ENCODE assay signal across 13 cellular contexts in the genomic region with DNA sequence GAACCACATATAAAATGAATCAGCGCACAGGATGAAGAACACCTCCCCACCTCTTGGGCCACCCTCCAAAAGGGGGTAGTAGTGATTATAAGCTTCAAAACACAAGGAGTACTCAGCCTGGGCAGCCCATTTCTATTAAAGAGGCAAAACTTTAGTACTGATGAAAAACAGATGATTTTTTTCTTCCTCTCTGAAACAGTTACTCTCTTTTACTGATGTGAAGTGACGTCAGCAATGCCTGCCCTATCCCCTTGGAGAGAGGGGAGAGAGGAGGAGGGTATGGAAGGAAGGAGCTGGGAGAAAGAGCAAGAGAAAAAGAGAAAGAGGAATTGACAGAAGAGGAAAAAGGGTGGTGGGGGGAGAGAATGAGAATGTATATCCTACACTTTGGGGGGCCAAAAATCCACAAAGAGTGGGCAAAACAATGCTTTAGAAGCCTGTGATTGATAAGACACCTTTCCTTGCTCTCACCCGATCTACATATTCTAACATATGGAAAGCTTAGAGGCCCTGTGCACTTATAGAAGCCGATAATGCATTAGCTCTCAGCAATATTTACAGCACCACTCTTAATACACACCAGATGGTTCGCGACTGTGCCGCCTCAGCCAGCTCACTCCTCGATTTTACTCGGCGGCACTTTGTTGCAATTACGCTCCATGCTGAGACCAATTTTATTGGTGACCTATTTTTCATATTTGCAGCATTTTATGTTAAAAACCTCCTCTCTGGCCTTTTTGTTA. TPM values are rescaled to one million over a fixed set of nuclear protein-coding genes. Genes with fewer than 3 reads are reported as not detected.
DNase-seq lines count a peak whose midpoint lies in the region; ATAC-seq and TF ChIP-seq lines count a peak whose summit lies in the region.
"Had no signal": no experiment of that assay in that cellular context is flagged by ENCODE, and none has a peak within 500 bp of the region (broad histone marks: within the 10 kb centered on the region; RNA-seq: fewer than 3 reads in every experiment).

No MANE protein-coding gene starts in this region.

- TF ChIP-seq CTCF in lower leg skin (IDR thresholded peaks at IDR 0.05), result no peak

- TF ChIP-seq POLR2A in lower leg skin (IDR thresholded peaks at IDR 0.05), result no peak

- no peak overlapping the region for H2AFZ ChIP-seq in neuron (ENCODE audit: low read depth, low read length)

- peaks cover 100% of the 10 kb centered on the region for H3K27me3 ChIP-seq in ectodermal cell (ENCODE audit: control insufficient read depth, insufficient read depth, low read length, poor library complexity, severe bottlenecking)
- no peaks in the 10 kb centered on the region for H3K27me3 ChIP-seq in neuron (ENCODE audit: insufficient read depth, low read length)

- in situ Hi-C loops in G401 (cut with HindIII; ENCODE audit: low sequenced_read_pairs), result loop anchor here (25.0 kb wide), 1 partner anchor 286 kb away; no protein-coding TSS in a partner anchor

- H3K9me3 ChIP-seq in ectodermal cell (ENCODE audit: control insufficient read depth, low read length), result no peaks in the 10 kb centered on the region
- no peaks in the 10 kb centered on the region for H3K9me3 ChIP-seq in neuron (ENCODE audit: low read length)
- H3K9me3 ChIP-seq: sigmoid colon had no signal

- 4% methylated on average over 10 to 11 of the region's 11 CpGs for WGBS in ectodermal cell, 2 experiments
- 22 to 23% methylated on average over 11 of the region's 11 CpGs for WGBS in lower leg skin, 2 donors

- H3K36me3 ChIP-seq in ectodermal cell (ENCODE audit: control insufficient read depth, insufficient read depth, low read length) (no peaks in the 10 kb centered on the region), neuron (ENCODE audit: insufficient read depth, low read length) (peaks cover 6% of the 10 kb centered on the region)
- H3K36me3 ChIP-seq: sigmoid colon had no signal

- H3K4me1 ChIP-seq in ectodermal cell (ENCODE audit: control insufficient read depth, insufficient read depth, low read length) (peaks cover 56% of the 10 kb centered on the region), neuron (ENCODE audit: insufficient read depth, low read length) (peaks cover 68% of the 10 kb centered on the region)

- peak overlapping the region; percentile 61 for H3K27ac ChIP-seq in ectodermal cell (ENCODE audit: insufficient read depth, low read depth, low read length, poor library complexity, severe bottlenecking)

- peak overlapping the region; percentile 17 for H3K4me3 ChIP-seq in ectodermal cell (ENCODE audit: insufficient read depth, low read depth, low read length)
- peak overlapping the region; percentile 93 for H3K4me3 ChIP-seq in neuron (ENCODE audit: low read length)
- H3K4me3 ChIP-seq in lower leg skin (ENCODE audit: low read depth, poor library complexity, severe bottlenecking), result no peak overlapping the region
- H3K4me3 ChIP-seq: sigmoid colon had no signal

- intact Hi-C loops in lower leg skin (cut with DNase I; ENCODE audit: low total_unique reads), result no loop called here

- no peak for ATAC-seq in GM21515 (IDR thresholded peaks at IDR 0.05; ENCODE audit: unreplicated experiment)
- ATAC-seq: activated T-cell treated with anti-CD3 and anti-CD28 coated beads, Interleukin-2, amount 50 U/mL, for 4 hours; PC-3 had no signal

- peak; percentile 82 for DNase-seq in G401 (ENCODE audit: low spot score)
- peak; percentile 25 for DNase-seq in NCI-H2171 (lab: John Stamatoyannopoulos, UW)
- DNase-seq in lower leg skin (ENCODE audit: low spot score in 2 of 2), result no peak
- no peak for DNase-seq in hypothalamus (lab: John Stamatoyannopoulos, UW)
- DNase-seq in activated CD4-positive, alpha-beta T cell treated with anti-CD3 and anti-CD28 coated beads for 48 hours, result no peak
- DNase-seq: activated T-cell treated with anti-CD3 and anti-CD28 coated beads, Interleukin-2, amount 50 U/mL, for 4 hours; foreskin melanocyte; PC-3; sigmoid colon; T-helper 9 cell had no signal

RNA-seq across cellular contexts. Expression of a gene that starts 18.6 kb away (rescaled TPM):
- 175 and 199 TPM in 2 replicates for total RNA-seq in G401 (2014; rRNA removed; shearing (Covaris generic))
- polyA plus RNA-seq in ectodermal cell (2013, experiment 1 of 4), result 140 TPM
- polyA plus RNA-seq in ectodermal cell (2013, experiment 2 of 4), result 135 TPM
- 150 TPM for polyA plus RNA-seq in ectodermal cell (2013, experiment 3 of 4)
- 188 TPM for polyA plus RNA-seq in ectodermal cell (2013, experiment 4 of 4)
- total RNA-seq in lower leg skin, result 1 to 10 TPM in 3 of 4 donors, under 1 TPM in 1; 0.72 to 5.9 (median 2.7) TPM

RNA-seq across cellular contexts. Expression of a gene that starts 20.6 kb away (rescaled TPM):
- total RNA-seq in G401 (2014; rRNA removed; shearing (Covaris generic)), result 20.8 and 23.0 TPM in 2 replicates
- polyA plus RNA-seq in ectodermal cell (2013, experiment 1 of 4), result 17.0 TPM
- 18.7 TPM for polyA plus RNA-seq in ectodermal cell (2013, experiment 2 of 4)
- 13.3 TPM for polyA plus RNA-seq in ectodermal cell (2013, experiment 3 of 4)
- 19.5 TPM for polyA plus RNA-seq in ectodermal cell (2013, experiment 4 of 4)
- 1 to 10 TPM in 2 of 4 donors, under 1 TPM in 1, not detected in 1; 0.30 to 1.7 (median 1.0) TPM for total RNA-seq in lower leg skin
- total RNA-seq: activated T-cell treated with anti-CD3 and anti-CD28 coated beads, Interleukin-2, amount 50 U/mL, for 4 hours had no signal

Comparison
In these comparisons a context has a peak if more than half of its experiments do, and no peak if none do; other contexts are left out.
1. DNase-seq: peak in G401 (single experiment) and NCI-H2171 (single experiment); none in lower leg skin (0 of 2), hypothalamus (0 of 51) and activated CD4-positive, alpha-beta T cell treated with anti-CD3 and anti-CD28 coated beads for 48 hours (single experiment).
2. RNA of a gene that starts 18.6 kb away (total RNA-seq): 175 to 199 TPM in G401; 0.72 to 5.9 TPM in lower leg skin; every median in the first group is over 10 times any median in the second.